In the genomic region with DNA sequence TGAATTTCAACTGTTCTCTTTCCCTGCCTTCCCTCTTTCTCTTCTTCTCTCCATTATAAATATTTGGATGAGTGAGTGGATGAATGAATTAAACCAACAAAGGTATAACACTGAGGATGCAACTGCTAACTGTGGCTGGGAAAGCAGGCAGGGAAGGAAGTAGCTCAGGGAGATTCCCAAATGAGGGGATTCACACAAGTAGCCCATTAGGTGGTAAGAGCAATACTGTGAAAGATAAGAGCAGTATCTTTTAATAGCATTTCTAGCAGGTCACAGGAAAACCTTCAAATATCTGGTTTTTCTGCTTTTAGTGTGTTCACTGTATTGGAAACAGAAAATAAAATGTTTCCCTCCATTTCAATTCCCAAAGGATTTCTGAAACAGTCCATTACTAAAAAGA, we compare ENCODE assay signal across 26 cellular contexts.
"Had no signal": no experiment of that assay in that cellular context is flagged by ENCODE, and none has a peak within 500 bp of the region (broad histone marks: within the 10 kb centered on the region; RNA-seq: fewer than 3 reads in every experiment).

No MANE protein-coding gene starts in this region.

- H3K4me3 ChIP-seq: hepatocyte, left lung, lung, ovary, prostate gland, stomach, suprapubic skin, tibial nerve had no signal

- H3K4me3 Mint-ChIP-seq: activated CD4-positive, alpha-beta memory T cell treated with anti-CD3 and anti-CD28 coated beads, Interleukin-2, amount 10 ng/mL, durations not matched to agents 7 days and 5 days; activated naive CD4-positive, alpha-beta T cell treated with anti-CD3 and anti-CD28 coated beads for 36 hours; activated T-helper 17 cell treated with anti-CD3 and anti-CD28 coated beads, Interleukin-2, amount 50 U/mL, for 72 hours; brain; immature natural killer cell; mesothelial cell of epicardium; natural killer cell; stimulated activated memory B cell treated with anti-CD40 and anti-IgM and Interleukin-4, amounts not matched to agents 10 μg/mL and 1 μg/mL and 100 μg/mL, for 72 hours had no signal

- ATAC-seq: activated T-helper 17 cell treated with anti-CD3 and anti-CD28 coated beads, Interleukin-2, amount 50 U/mL, for 72 hours; esophagus mucosa; left lung; natural killer cell; right cardiac atrium; stimulated activated memory B cell treated with anti-CD40 and anti-IgM and Interleukin-4, amounts not matched to agents 10 μg/mL and 1 μg/mL and 100 μg/mL, for 72 hours had no signal

- H3K27me3 ChIP-seq: hepatocyte, left lung, ovary, stomach, suprapubic skin, tibial nerve had no signal

- H3K9me3 Mint-ChIP-seq: activated CD4-positive, alpha-beta memory T cell treated with anti-CD3 and anti-CD28 coated beads, Interleukin-2, amount 10 ng/mL, durations not matched to agents 7 days and 5 days; activated naive CD4-positive, alpha-beta T cell treated with anti-CD3 and anti-CD28 coated beads for 36 hours; activated T-helper 17 cell treated with anti-CD3 and anti-CD28 coated beads, Interleukin-2, amount 50 U/mL, for 72 hours; brain; immature natural killer cell; mesothelial cell of epicardium; natural killer cell; stimulated activated memory B cell treated with anti-CD40 and anti-IgM and Interleukin-4, amounts not matched to agents 10 μg/mL and 1 μg/mL and 100 μg/mL, for 72 hours had no signal

- H3K79me2 ChIP-seq: hepatocyte had no signal

- H3K27me3 Mint-ChIP-seq: activated CD4-positive, alpha-beta memory T cell treated with anti-CD3 and anti-CD28 coated beads, Interleukin-2, amount 10 ng/mL, durations not matched to agents 7 days and 5 days; activated T-helper 17 cell treated with anti-CD3 and anti-CD28 coated beads, Interleukin-2, amount 50 U/mL, for 72 hours; brain; stimulated activated memory B cell treated with anti-CD40 and anti-IgM and Interleukin-4, amounts not matched to agents 10 μg/mL and 1 μg/mL and 100 μg/mL, for 72 hours had no signal

- H3K4me2 ChIP-seq: hepatocyte had no signal

- H3K27ac Mint-ChIP-seq: activated CD4-positive, alpha-beta memory T cell treated with anti-CD3 and anti-CD28 coated beads, Interleukin-2, amount 10 ng/mL, durations not matched to agents 7 days and 5 days; activated naive CD4-positive, alpha-beta T cell treated with anti-CD3 and anti-CD28 coated beads for 36 hours; activated T-helper 17 cell treated with anti-CD3 and anti-CD28 coated beads, Interleukin-2, amount 50 U/mL, for 72 hours; brain; immature natural killer cell; mesothelial cell of epicardium; natural killer cell; stimulated activated memory B cell treated with anti-CD40 and anti-IgM and Interleukin-4, amounts not matched to agents 10 μg/mL and 1 μg/mL and 100 μg/mL, for 72 hours had no signal

- H2AFZ ChIP-seq: hepatocyte had no signal

- H3K36me3 ChIP-seq: ovary, prostate gland had no signal

- H3K4me1 ChIP-seq: left lung, prostate gland, stomach, suprapubic skin had no signal

- H3K27ac ChIP-seq: hepatocyte, left lung, ovary, prostate gland, stomach, suprapubic skin, tibial nerve had no signal

- H3K9me3 ChIP-seq: left lung, ovary, prostate gland, stomach, suprapubic skin, tibial nerve had no signal

- DNase-seq: activated CD4-positive, alpha-beta memory T cell treated with anti-CD3 and anti-CD28 coated beads, Interleukin-2, amount 10 ng/mL, durations not matched to agents 7 days and 5 days; activated CD4-positive, alpha-beta T cell treated with anti-CD3 and anti-CD28 coated beads for 48 hours; activated naive CD4-positive, alpha-beta T cell treated with anti-CD3 and anti-CD28 coated beads for 36 hours; anterior cingulate cortex; caudate nucleus; dermis blood vessel endothelial cell; effector memory CD4-positive, alpha-beta T cell; glutamatergic neuron; immature natural killer cell; kidney glomerular epithelial cell; left lung; natural killer cell; ovary; right cardiac atrium; stimulated activated CD4-positive, alpha-beta T cell treated with anti-CD3 and anti-CD28 coated beads, Interleukin-1b, Interleukin-23, amount 100 ng/mL, for 48 hours; stomach had no signal

- H3K4me1 Mint-ChIP-seq: activated CD4-positive, alpha-beta memory T cell treated with anti-CD3 and anti-CD28 coated beads, Interleukin-2, amount 10 ng/mL, durations not matched to agents 7 days and 5 days; immature natural killer cell had no signal
